ENCODE assay signal across 10 cellular contexts in the genomic region with DNA sequence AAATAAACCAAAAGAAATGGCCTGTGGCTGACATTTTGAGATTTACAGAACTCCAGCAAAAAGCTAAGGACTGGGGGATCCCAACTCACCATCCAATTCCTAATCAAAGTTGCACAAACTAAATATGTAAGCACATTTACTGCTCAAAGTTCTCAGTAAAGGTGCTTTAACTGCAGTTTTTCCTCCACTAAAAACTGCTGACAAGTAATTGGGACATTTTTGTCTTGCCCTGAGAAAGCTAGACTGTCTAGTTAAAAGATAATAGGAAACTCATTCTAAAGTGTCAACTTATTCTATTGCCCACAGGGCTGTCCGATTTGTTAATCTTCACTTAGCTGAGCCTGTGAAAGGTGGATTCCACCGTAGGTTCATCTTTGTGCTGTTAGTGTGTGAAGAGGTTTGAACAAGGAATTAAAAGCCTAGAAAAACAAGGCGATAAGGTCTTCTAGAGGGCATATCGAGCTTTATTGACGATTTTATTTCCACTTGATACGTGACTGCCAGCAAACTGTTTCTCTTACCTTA. TPM values are rescaled to one million over a fixed set of nuclear protein-coding genes. Genes with fewer than 3 reads are reported as not detected.
A peak's percentile ranks its signal among the peaks of the same experiment; 100 is the strongest.
DNase-seq lines count a peak whose midpoint lies in the region; ATAC-seq, FAIRE-seq and TF ChIP-seq lines count a peak whose summit lies in the region.
"Had no signal": no experiment of that assay in that cellular context is flagged by ENCODE, and none has a peak within 500 bp of the region (broad histone marks: within the 10 kb centered on the region; RNA-seq: fewer than 3 reads in every experiment).

No MANE protein-coding gene starts in this region.

- H3K4me3 ChIP-seq in HUES48 (ENCODE audit: low read depth, low read length) (peak overlapping the region; percentile 70), keratinocyte (ENCODE audit: control insufficient read depth in 2 of 3, extremely low read depth in 1 of 3, insufficient read depth in 2 of 3, low read depth in 1 of 3, low read length in 3 of 3) (peak overlapping the region in 2 of 3 experiments; percentile 69 to 72)

- no peaks in the 10 kb centered on the region for H3K9me1 ChIP-seq in keratinocyte (ENCODE audit: control insufficient read depth, extremely low read depth, insufficient read depth, low read length)

- H3K4me3 Mint-ChIP-seq in activated T-helper 1 cell treated with anti-CD3 and anti-CD28 coated beads, Interleukin-12 subunit alpha, Interleukin-12 subunit beta, Interleukin-2, Interleukin-4 antibody, amounts not matched to agents 30 ng/mL and 10 ng/mL and 1 ng/mL, durations not matched to agents 14 hours and 24 hours and 36 hours, result peak overlapping the region; percentile 83
- peak overlapping the region; percentile 83 for H3K4me3 Mint-ChIP-seq in stimulated activated memory B cell treated with anti-CD40 and anti-IgM and Interleukin-4, amounts not matched to agents 10 μg/mL and 1 μg/mL and 100 μg/mL, for 72 hours

- intact Hi-C loops in activated T-helper 1 cell treated with anti-CD3 and anti-CD28 coated beads, Interleukin-12 subunit alpha, Interleukin-12 subunit beta, Interleukin-2, Interleukin-4 antibody, amounts not matched to agents 30 ng/mL and 10 ng/mL and 1 ng/mL, durations not matched to agents 14 hours and 24 hours and 36 hours (cut with micrococcal nuclease), result loop anchor here (1.0 to 2.0 kb wide), 2 partner anchors 57 to 65 kb away; no protein-coding TSS in a partner anchor

- no peaks in the 10 kb centered on the region for H3K9me3 Mint-ChIP-seq in activated T-helper 1 cell treated with anti-CD3 and anti-CD28 coated beads, Interleukin-12 subunit alpha, Interleukin-12 subunit beta, Interleukin-2, Interleukin-4 antibody, amounts not matched to agents 30 ng/mL and 10 ng/mL and 1 ng/mL, durations not matched to agents 14 hours and 24 hours and 36 hours
- H3K9me3 Mint-ChIP-seq in stimulated activated memory B cell treated with anti-CD40 and anti-IgM and Interleukin-4, amounts not matched to agents 10 μg/mL and 1 μg/mL and 100 μg/mL, for 72 hours, result no peaks in the 10 kb centered on the region

- TF ChIP-seq CTCF in keratinocyte (optimal IDR thresholded peaks at IDR 0.05 in 1 of 3, IDR thresholded peaks at IDR 0.05 in 1 of 3, conservative IDR thresholded peaks at IDR 0.05 in 1 of 3; ENCODE audit: extremely low read depth in 1 of 3, insufficient read depth in 2 of 3, low read length in 3 of 3), result no peak

- peak overlapping the region; percentile 89 for H2AFZ ChIP-seq in keratinocyte (ENCODE audit: control insufficient read depth, low read length)

- dilution Hi-C loops in keratinocyte (cut with MboI; ENCODE audit: extremely low pct_ligation_motif_present, low sequenced_read_pairs), result no loop called here

- FAIRE-seq in keratinocyte (lab: Jason Lieb, UNC), result no peak

- H3K27me3 Mint-ChIP-seq in activated T-helper 1 cell treated with anti-CD3 and anti-CD28 coated beads, Interleukin-12 subunit alpha, Interleukin-12 subunit beta, Interleukin-2, Interleukin-4 antibody, amounts not matched to agents 30 ng/mL and 10 ng/mL and 1 ng/mL, durations not matched to agents 14 hours and 24 hours and 36 hours (ENCODE audit: insufficient read depth), result no peaks in the 10 kb centered on the region
- H3K27me3 Mint-ChIP-seq in stimulated activated memory B cell treated with anti-CD40 and anti-IgM and Interleukin-4, amounts not matched to agents 10 μg/mL and 1 μg/mL and 100 μg/mL, for 72 hours, result no peaks in the 10 kb centered on the region

- DNase-seq in activated T-helper 1 cell treated with anti-CD3 and anti-CD28 coated beads, Interleukin-12 subunit alpha, Interleukin-12 subunit beta, Interleukin-2, Interleukin-4 antibody, amounts not matched to agents 30 ng/mL and 10 ng/mL and 1 ng/mL, durations not matched to agents 14 hours and 24 hours and 36 hours (ENCODE audit: low spot score), result no peak
- DNase-seq in keratinocyte (ENCODE audit: low read depth, low spot score) (no peak), occipital lobe (lab: John Stamatoyannopoulos, UW) (no peak), epidermal melanocyte (ENCODE audit: insufficient read length, low spot score) (no peak)
- DNase-seq: brain microvascular endothelial cell, SHP77 had no signal

- H3K27me3 ChIP-seq in HUES48 (ENCODE audit: control insufficient read depth, insufficient read depth, low read length) (peaks cover 47% of the 10 kb centered on the region), keratinocyte (ENCODE audit: control insufficient read depth, extremely low read depth, insufficient read depth, low read length) (no peaks in the 10 kb centered on the region)

- no peaks in the 10 kb centered on the region for H4K20me1 ChIP-seq in keratinocyte (ENCODE audit: control insufficient read depth, extremely low read depth, insufficient read depth, low read length)

- H3K4me1 ChIP-seq in HUES48 (ENCODE audit: control insufficient read depth, insufficient read depth, low read length) (0 out of 2 replicates have a peak, but pooled peaks cover 11% of the 10 kb centered on the region), keratinocyte (ENCODE audit: control insufficient read depth, extremely low read depth, insufficient read depth, low read length) (peaks cover 3% of the 10 kb centered on the region)

- peak overlapping the region; percentile 84 for H3K4me2 ChIP-seq in keratinocyte (ENCODE audit: control insufficient read depth, extremely low read depth, insufficient read depth, low read depth, low read length)

- no peak for ATAC-seq in stimulated activated memory B cell treated with anti-CD40 and anti-IgM and Interleukin-4, amounts not matched to agents 10 μg/mL and 1 μg/mL and 100 μg/mL, for 72 hours
- ATAC-seq in GM18519 (IDR thresholded peaks at IDR 0.05; ENCODE audit: low FRiP score, unreplicated experiment) (no peak), GM19324 (IDR thresholded peaks at IDR 0.05; ENCODE audit: low FRiP score, unreplicated experiment) (no peak)

- H3K36me3 ChIP-seq in HUES48 (ENCODE audit: control insufficient read depth, insufficient read depth, low read length) (no peaks in the 10 kb centered on the region), keratinocyte (ENCODE audit: control insufficient read depth in 2 of 2, extremely low read depth in 1 of 2, insufficient read depth in 2 of 2, low read length in 2 of 2) (no peaks in the 10 kb centered on the region)
- H3K36me3 ChIP-seq: brain microvascular endothelial cell had no signal

- H3K9me3 ChIP-seq in HUES48 (ENCODE audit: control insufficient read depth, insufficient read depth, low read length) (no peaks in the 10 kb centered on the region), keratinocyte (ENCODE audit: control insufficient read depth, low read depth, low read length) (no peaks in the 10 kb centered on the region)

- H3K27ac Mint-ChIP-seq in activated T-helper 1 cell treated with anti-CD3 and anti-CD28 coated beads, Interleukin-12 subunit alpha, Interleukin-12 subunit beta, Interleukin-2, Interleukin-4 antibody, amounts not matched to agents 30 ng/mL and 10 ng/mL and 1 ng/mL, durations not matched to agents 14 hours and 24 hours and 36 hours, result no peak overlapping the region
- H3K27ac Mint-ChIP-seq in stimulated activated memory B cell treated with anti-CD40 and anti-IgM and Interleukin-4, amounts not matched to agents 10 μg/mL and 1 μg/mL and 100 μg/mL, for 72 hours, result peak overlapping the region; percentile 92

- H3K9ac ChIP-seq in HUES48 (ENCODE audit: low read depth, low read length), result no peak overlapping the region
- H3K9ac ChIP-seq in keratinocyte (ENCODE audit: control insufficient read depth, extremely low read depth, insufficient read depth, low read length), result no peak overlapping the region

- H3K27ac ChIP-seq in HUES48 (ENCODE audit: low read depth, low read length) (no peak overlapping the region), keratinocyte (ENCODE audit: control insufficient read depth, insufficient read depth, low read length) (no peak overlapping the region)
- H3K27ac ChIP-seq: brain microvascular endothelial cell had no signal

- no peaks in the 10 kb centered on the region for H3K79me2 ChIP-seq in keratinocyte (ENCODE audit: control insufficient read depth, insufficient read depth, low read length)

- H3K36me3 Mint-ChIP-seq in activated T-helper 1 cell treated with anti-CD3 and anti-CD28 coated beads, Interleukin-12 subunit alpha, Interleukin-12 subunit beta, Interleukin-2, Interleukin-4 antibody, amounts not matched to agents 30 ng/mL and 10 ng/mL and 1 ng/mL, durations not matched to agents 14 hours and 24 hours and 36 hours (ENCODE audit: low read depth), result no peaks in the 10 kb centered on the region
- H3K36me3 Mint-ChIP-seq in stimulated activated memory B cell treated with anti-CD40 and anti-IgM and Interleukin-4, amounts not matched to agents 10 μg/mL and 1 μg/mL and 100 μg/mL, for 72 hours, result no peaks in the 10 kb centered on the region

- H3K4me1 Mint-ChIP-seq in activated T-helper 1 cell treated with anti-CD3 and anti-CD28 coated beads, Interleukin-12 subunit alpha, Interleukin-12 subunit beta, Interleukin-2, Interleukin-4 antibody, amounts not matched to agents 30 ng/mL and 10 ng/mL and 1 ng/mL, durations not matched to agents 14 hours and 24 hours and 36 hours (ENCODE audit: low read depth), result peaks cover 30% of the 10 kb centered on the region
- H3K4me1 Mint-ChIP-seq in stimulated activated memory B cell treated with anti-CD40 and anti-IgM and Interleukin-4, amounts not matched to agents 10 μg/mL and 1 μg/mL and 100 μg/mL, for 72 hours, result peaks cover 28% of the 10 kb centered on the region

RNA-seq across cellular contexts. Expression of gene DOCK8, which starts 1.0 kb away (rescaled TPM):
- total RNA-seq in activated T-helper 1 cell treated with anti-CD3 and anti-CD28 coated beads, Interleukin-12 subunit alpha, Interleukin-12 subunit beta, Interleukin-2, Interleukin-4 antibody, amounts not matched to agents 30 ng/mL and 10 ng/mL and 1 ng/mL, durations not matched to agents 14 hours and 24 hours and 36 hours, result 120 and 122 TPM in 2 replicates
- polyA plus RNA-seq in keratinocyte, result 1.5 to 1.8 TPM (median 1.7 TPM) in 3 replicates
- polyA plus RNA-seq in keratinocyte (2011; ENCODE audit: low read depth), result 3.4 TPM
- polyA plus RNA-seq in keratinocyte (2011; cell fraction: cytosol; rRNA removed), result 1.7 and 1.8 TPM in 2 replicates
- 4.2 and 4.4 TPM in 2 replicates for polyA plus RNA-seq in keratinocyte (2011; cell fraction: nucleus; rRNA removed)
- 0.58 and 1.7 TPM in 2 replicates for polyA plus RNA-seq in keratinocyte (2012; ENCODE audit: low replicate concordance)
- 4.4 to 5.1 TPM (median 4.4 TPM) in 3 replicates for polyA minus RNA-seq in keratinocyte
- 2.9 TPM for polyA minus RNA-seq in keratinocyte (2011; cell fraction: cytosol; rRNA and poly(A)+ RNA removed)
- polyA minus RNA-seq in keratinocyte (2011; cell fraction: nucleus; rRNA and poly(A)+ RNA removed), result 8.2 and 10.5 TPM in 2 replicates
- total RNA-seq in occipital lobe, result 3.6 TPM

RNA-seq across cellular contexts. Expression of gene ZNG1A, which starts 36.8 kb away (rescaled TPM):
- 26.8 and 30.4 TPM in 2 replicates for total RNA-seq in activated T-helper 1 cell treated with anti-CD3 and anti-CD28 coated beads, Interleukin-12 subunit alpha, Interleukin-12 subunit beta, Interleukin-2, Interleukin-4 antibody, amounts not matched to agents 30 ng/mL and 10 ng/mL and 1 ng/mL, durations not matched to agents 14 hours and 24 hours and 36 hours
- 27.4 to 50.0 TPM (median 32.8 TPM) in 3 replicates for polyA plus RNA-seq in keratinocyte
- 40.1 TPM for polyA plus RNA-seq in keratinocyte (2011; ENCODE audit: low read depth)
- polyA plus RNA-seq in keratinocyte (2011; cell fraction: cytosol; rRNA removed), result 19.8 and 30.1 TPM in 2 replicates
- polyA plus RNA-seq in keratinocyte (2011; cell fraction: nucleus; rRNA removed), result 23.4 and 37.2 TPM in 2 replicates
- polyA plus RNA-seq in keratinocyte (2012; ENCODE audit: low replicate concordance), result 34.9 and 39.1 TPM in 2 replicates
- 9.5 to 26.0 TPM (median 9.5 TPM) in 3 replicates for polyA minus RNA-seq in keratinocyte
- 21.5 TPM for polyA minus RNA-seq in keratinocyte (2011; cell fraction: cytosol; rRNA and poly(A)+ RNA removed)
- 19.7 and 33.8 TPM in 2 replicates for polyA minus RNA-seq in keratinocyte (2011; cell fraction: nucleus; rRNA and poly(A)+ RNA removed)
- total RNA-seq in occipital lobe, result 33.2 TPM

Comparison
In these comparisons a context has a peak if more than half of its experiments do, and no peak if none do; other contexts are left out.
1. RNA of gene DOCK8, which starts 1.0 kb away (total RNA-seq): 120 to 122 TPM in activated T-helper 1 cell treated with anti-CD3 and anti-CD28 coated beads, Interleukin-12 subunit alpha, Interleukin-12 subunit beta, Interleukin-2, Interleukin-4 antibody, amounts not matched to agents 30 ng/mL and 10 ng/mL and 1 ng/mL, durations not matched to agents 14 hours and 24 hours and 36 hours; 3.6 TPM in occipital lobe (single experiment); every median in the first group is over 10 times any median in the second.